ENCODE assay signal across 2 cellular contexts in genomic region chrX:132077912-132078311, GRCh38.
A peak's percentile ranks its signal among the peaks of the same experiment; 100 is the strongest.
TF ChIP-seq lines count a peak whose summit lies in the region.

No MANE protein-coding gene starts in this region.

TF ChIP-seq in H1, 55 proteins besides CTCF, POLR2A, EP300 and RAD21:
- TF ChIP-seq KDM5A (IDR thresholded peaks at IDR 0.05; ENCODE audit: low read length) (no peak), NANOG (IDR thresholded peaks at IDR 0.05; ENCODE audit: insufficient read depth, low read depth, low read length, poor library complexity, severe bottlenecking) (no peak), CEBPB (IDR thresholded peaks at IDR 0.05; ENCODE audit: low read depth, low read length) (no peak), SIN3A (conservative IDR thresholded peaks at IDR 0.05 in 1 of 2, IDR thresholded peaks at IDR 0.05 in 1 of 2; ENCODE audit: low read depth in 1 of 2, low read length in 2 of 2) (no peak), KDM4A (IDR thresholded peaks at IDR 0.05; ENCODE audit: low read depth, low read length, severe bottlenecking) (no peak), SP4 (IDR thresholded peaks at IDR 0.05; ENCODE audit: low read length) (no peak), BRCA1 (IDR thresholded peaks at IDR 0.05; ENCODE audit: low read depth, low read length) (no peak), RBBP5 (IDR thresholded peaks at IDR 0.05; ENCODE audit: borderline replicate concordance, low read depth, low read length) (no peak), JUN (IDR thresholded peaks at IDR 0.05; ENCODE audit: low read depth, low read length) (no peak), CTBP2 (IDR thresholded peaks at IDR 0.05; ENCODE audit: borderline replicate concordance, insufficient read depth, insufficient read length, low read length) (no peak), NRF1 (IDR thresholded peaks at IDR 0.05; ENCODE audit: low read depth, low read length) (no peak), RFX5 (IDR thresholded peaks at IDR 0.05; ENCODE audit: borderline replicate concordance, low read depth, low read length) (no peak), CBX8 (IDR thresholded peaks at IDR 0.05; ENCODE audit: borderline replicate concordance, low read depth, low read length) (no peak), ZNF274 (IDR thresholded peaks at IDR 0.05; ENCODE audit: borderline replicate concordance, extremely low read depth, low read length) (no peak)
- TF ChIP-seq, protein P1, sequence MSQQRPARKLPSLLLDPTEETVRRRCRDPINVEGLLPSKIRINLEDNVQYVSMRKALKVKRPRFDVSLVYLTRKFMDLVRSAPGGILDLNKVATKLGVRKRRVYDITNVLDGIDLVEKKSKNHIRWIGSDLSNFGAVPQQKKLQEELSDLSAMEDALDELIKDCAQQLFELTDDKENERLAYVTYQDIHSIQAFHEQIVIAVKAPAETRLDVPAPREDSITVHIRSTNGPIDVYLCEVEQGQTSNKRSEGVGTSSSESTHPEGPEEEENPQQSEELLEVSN (IDR thresholded peaks at IDR 0.05): no peak
- TF ChIP-seq, protein P2, sequence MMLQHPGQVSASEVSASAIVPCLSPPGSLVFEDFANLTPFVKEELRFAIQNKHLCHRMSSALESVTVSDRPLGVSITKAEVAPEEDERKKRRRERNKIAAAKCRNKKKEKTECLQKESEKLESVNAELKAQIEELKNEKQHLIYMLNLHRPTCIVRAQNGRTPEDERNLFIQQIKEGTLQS (IDR thresholded peaks at IDR 0.05; ENCODE audit: insufficient read depth, low read depth, low read length): no peak

TF ChIP-seq in HepG2, 621 proteins besides CTCF, POLR2A, EP300 and RAD21 (continues in another document):
- no peak for TF ChIP-seq ZNF18 (CRISPR knock-in tag; IDR thresholded peaks at IDR 0.05; ENCODE audit: insufficient replicate concordance)
- no peak for TF ChIP-seq ZSCAN21 (CRISPR knock-in tag; IDR thresholded peaks at IDR 0.05; ENCODE audit: borderline replicate concordance)
- TF ChIP-seq, protein P3, sequence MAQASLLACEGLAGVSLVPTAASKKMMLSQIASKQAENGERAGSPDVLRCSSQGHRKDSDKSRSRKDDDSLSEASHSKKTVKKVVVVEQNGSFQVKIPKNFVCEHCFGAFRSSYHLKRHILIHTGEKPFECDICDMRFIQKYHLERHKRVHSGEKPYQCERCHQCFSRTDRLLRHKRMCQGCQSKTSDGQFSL (CRISPR knock-in tag; IDR thresholded peaks at IDR 0.05): no peak
- TF ChIP-seq KDM1A (CRISPR knock-in tag; IDR thresholded peaks at IDR 0.05): no peak
- TF ChIP-seq, protein P4, sequence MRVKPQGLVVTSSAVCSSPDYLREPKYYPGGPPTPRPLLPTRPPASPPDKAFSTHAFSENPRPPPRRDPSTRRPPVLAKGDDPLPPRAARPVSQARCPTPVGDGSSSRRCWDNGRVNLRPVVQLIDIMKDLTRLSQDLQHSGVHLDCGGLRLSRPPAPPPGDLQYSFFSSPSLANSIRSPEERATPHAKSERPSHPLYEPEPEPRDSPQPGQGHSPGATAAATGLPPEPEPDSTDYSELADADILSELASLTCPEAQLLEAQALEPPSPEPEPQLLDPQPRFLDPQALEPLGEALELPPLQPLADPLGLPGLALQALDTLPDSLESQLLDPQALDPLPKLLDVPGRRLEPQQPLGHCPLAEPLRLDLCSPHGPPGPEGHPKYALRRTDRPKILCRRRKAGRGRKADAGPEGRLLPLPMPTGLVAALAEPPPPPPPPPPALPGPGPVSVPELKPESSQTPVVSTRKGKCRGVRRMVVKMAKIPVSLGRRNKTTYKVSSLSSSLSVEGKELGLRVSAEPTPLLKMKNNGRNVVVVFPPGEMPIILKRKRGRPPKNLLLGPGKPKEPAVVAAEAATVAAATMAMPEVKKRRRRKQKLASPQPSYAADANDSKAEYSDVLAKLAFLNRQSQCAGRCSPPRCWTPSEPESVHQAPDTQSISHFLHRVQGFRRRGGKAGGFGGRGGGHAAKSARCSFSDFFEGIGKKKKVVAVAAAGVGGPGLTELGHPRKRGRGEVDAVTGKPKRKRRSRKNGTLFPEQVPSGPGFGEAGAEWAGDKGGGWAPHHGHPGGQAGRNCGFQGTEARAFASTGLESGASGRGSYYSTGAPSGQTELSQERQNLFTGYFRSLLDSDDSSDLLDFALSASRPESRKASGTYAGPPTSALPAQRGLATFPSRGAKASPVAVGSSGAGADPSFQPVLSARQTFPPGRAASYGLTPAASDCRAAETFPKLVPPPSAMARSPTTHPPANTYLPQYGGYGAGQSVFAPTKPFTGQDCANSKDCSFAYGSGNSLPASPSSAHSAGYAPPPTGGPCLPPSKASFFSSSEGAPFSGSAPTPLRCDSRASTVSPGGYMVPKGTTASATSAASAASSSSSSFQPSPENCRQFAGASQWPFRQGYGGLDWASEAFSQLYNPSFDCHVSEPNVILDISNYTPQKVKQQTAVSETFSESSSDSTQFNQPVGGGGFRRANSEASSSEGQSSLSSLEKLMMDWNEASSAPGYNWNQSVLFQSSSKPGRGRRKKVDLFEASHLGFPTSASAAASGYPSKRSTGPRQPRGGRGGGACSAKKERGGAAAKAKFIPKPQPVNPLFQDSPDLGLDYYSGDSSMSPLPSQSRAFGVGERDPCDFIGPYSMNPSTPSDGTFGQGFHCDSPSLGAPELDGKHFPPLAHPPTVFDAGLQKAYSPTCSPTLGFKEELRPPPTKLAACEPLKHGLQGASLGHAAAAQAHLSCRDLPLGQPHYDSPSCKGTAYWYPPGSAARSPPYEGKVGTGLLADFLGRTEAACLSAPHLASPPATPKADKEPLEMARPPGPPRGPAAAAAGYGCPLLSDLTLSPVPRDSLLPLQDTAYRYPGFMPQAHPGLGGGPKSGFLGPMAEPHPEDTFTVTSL (CRISPR knock-in tag; IDR thresholded peaks at IDR 0.05; ENCODE audit: borderline replicate concordance): no peak; the same call in 1 of the 2 replicates
- no peak for TF ChIP-seq ZBTB1 (CRISPR knock-in tag; IDR thresholded peaks at IDR 0.05; ENCODE audit: borderline replicate concordance)
- TF ChIP-seq ZNF660 (CRISPR knock-in tag; IDR thresholded peaks at IDR 0.05; ENCODE audit: borderline replicate concordance, low read depth): no peak
- TF ChIP-seq, protein P5, sequence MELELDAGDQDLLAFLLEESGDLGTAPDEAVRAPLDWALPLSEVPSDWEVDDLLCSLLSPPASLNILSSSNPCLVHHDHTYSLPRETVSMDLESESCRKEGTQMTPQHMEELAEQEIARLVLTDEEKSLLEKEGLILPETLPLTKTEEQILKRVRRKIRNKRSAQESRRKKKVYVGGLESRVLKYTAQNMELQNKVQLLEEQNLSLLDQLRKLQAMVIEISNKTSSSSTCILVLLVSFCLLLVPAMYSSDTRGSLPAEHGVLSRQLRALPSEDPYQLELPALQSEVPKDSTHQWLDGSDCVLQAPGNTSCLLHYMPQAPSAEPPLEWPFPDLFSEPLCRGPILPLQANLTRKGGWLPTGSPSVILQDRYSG (CRISPR knock-in tag; IDR thresholded peaks at IDR 0.05): no peak
- TF ChIP-seq TEAD3 (CRISPR knock-in tag; optimal IDR thresholded peaks at IDR 0.05; ENCODE audit: borderline replicate concordance): peak; percentile 13
- no peak for TF ChIP-seq MAZ (IDR thresholded peaks at IDR 0.05; ENCODE audit: borderline replicate concordance, low read depth, low read length)
- no peak for TF ChIP-seq MAZ (CRISPR knock-in tag; IDR thresholded peaks at IDR 0.05; ENCODE audit: low read depth)
- TF ChIP-seq HNRNPLL (IDR thresholded peaks at IDR 0.05; ENCODE audit: low read depth, low read length, poor library complexity, severe bottlenecking): no peak
- TF ChIP-seq, protein P6, sequence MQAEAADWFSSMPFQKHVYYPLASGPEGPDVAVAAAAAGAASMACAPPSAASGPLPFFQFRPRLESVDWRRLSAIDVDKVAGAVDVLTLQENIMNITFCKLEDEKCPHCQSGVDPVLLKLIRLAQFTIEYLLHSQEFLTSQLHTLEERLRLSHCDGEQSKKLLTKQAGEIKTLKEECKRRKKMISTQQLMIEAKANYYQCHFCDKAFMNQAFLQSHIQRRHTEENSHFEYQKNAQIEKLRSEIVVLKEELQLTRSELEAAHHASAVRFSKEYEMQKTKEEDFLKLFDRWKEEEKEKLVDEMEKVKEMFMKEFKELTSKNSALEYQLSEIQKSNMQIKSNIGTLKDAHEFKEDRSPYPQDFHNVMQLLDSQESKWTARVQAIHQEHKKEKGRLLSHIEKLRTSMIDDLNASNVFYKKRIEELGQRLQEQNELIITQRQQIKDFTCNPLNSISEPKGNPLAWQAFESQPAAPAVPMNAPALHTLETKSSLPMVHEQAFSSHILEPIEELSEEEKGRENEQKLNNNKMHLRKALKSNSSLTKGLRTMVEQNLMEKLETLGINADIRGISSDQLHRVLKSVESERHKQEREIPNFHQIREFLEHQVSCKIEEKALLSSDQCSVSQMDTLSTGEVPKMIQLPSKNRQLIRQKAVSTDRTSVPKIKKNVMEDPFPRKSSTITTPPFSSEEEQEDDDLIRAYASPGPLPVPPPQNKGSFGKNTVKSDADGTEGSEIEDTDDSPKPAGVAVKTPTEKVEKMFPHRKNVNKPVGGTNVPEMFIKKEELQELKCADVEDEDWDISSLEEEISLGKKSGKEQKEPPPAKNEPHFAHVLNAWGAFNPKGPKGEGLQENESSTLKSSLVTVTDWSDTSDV (CRISPR knock-in tag; IDR thresholded peaks at IDR 0.05): no peak
- no peak for TF ChIP-seq ZNF776 (CRISPR knock-in tag; IDR thresholded peaks at IDR 0.05)
- no peak for TF ChIP-seq TBX3 (IDR thresholded peaks at IDR 0.05; ENCODE audit: borderline replicate concordance)
- TF ChIP-seq, protein P7, sequence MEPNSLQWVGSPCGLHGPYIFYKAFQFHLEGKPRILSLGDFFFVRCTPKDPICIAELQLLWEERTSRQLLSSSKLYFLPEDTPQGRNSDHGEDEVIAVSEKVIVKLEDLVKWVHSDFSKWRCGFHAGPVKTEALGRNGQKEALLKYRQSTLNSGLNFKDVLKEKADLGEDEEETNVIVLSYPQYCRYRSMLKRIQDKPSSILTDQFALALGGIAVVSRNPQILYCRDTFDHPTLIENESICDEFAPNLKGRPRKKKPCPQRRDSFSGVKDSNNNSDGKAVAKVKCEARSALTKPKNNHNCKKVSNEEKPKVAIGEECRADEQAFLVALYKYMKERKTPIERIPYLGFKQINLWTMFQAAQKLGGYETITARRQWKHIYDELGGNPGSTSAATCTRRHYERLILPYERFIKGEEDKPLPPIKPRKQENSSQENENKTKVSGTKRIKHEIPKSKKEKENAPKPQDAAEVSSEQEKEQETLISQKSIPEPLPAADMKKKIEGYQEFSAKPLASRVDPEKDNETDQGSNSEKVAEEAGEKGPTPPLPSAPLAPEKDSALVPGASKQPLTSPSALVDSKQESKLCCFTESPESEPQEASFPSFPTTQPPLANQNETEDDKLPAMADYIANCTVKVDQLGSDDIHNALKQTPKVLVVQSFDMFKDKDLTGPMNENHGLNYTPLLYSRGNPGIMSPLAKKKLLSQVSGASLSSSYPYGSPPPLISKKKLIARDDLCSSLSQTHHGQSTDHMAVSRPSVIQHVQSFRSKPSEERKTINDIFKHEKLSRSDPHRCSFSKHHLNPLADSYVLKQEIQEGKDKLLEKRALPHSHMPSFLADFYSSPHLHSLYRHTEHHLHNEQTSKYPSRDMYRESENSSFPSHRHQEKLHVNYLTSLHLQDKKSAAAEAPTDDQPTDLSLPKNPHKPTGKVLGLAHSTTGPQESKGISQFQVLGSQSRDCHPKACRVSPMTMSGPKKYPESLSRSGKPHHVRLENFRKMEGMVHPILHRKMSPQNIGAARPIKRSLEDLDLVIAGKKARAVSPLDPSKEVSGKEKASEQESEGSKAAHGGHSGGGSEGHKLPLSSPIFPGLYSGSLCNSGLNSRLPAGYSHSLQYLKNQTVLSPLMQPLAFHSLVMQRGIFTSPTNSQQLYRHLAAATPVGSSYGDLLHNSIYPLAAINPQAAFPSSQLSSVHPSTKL (CRISPR knock-in tag; IDR thresholded peaks at IDR 0.05): peak; percentile 30; the same call in 1 of the 2 replicates
- no peak for TF ChIP-seq MIXL1 (CRISPR knock-in tag; IDR thresholded peaks at IDR 0.05)
- no peak for TF ChIP-seq TIGD3 (CRISPR knock-in tag; IDR thresholded peaks at IDR 0.05; ENCODE audit: borderline replicate concordance)
- TF ChIP-seq ZNF101 (CRISPR knock-in tag; IDR thresholded peaks at IDR 0.05; ENCODE audit: borderline replicate concordance, low read depth): no peak
- no peak for TF ChIP-seq ZNF224 (CRISPR knock-in tag; IDR thresholded peaks at IDR 0.05)
- no peak for TF ChIP-seq DPF2 (CRISPR knock-in tag; IDR thresholded peaks at IDR 0.05; ENCODE audit: borderline replicate concordance, low read depth)
- no peak for TF ChIP-seq ZNF441 (CRISPR knock-in tag; IDR thresholded peaks at IDR 0.05; ENCODE audit: borderline replicate concordance)
- TF ChIP-seq TAF1 (CRISPR knock-in tag; IDR thresholded peaks at IDR 0.05): no peak
- no peak for TF ChIP-seq ZNF879 (CRISPR knock-in tag; IDR thresholded peaks at IDR 0.05)
- TF ChIP-seq FOXP1 (IDR thresholded peaks at IDR 0.05): no peak
- peak; percentile 49 for TF ChIP-seq FOXP1 (CRISPR knock-in tag; IDR thresholded peaks at IDR 0.05)
- no peak for TF ChIP-seq ZNF546 (CRISPR knock-in tag; conservative IDR thresholded peaks at IDR 0.05)
- TF ChIP-seq PREB (CRISPR knock-in tag; IDR thresholded peaks at IDR 0.05): no peak
- no peak for TF ChIP-seq ZNF790 (CRISPR knock-in tag; IDR thresholded peaks at IDR 0.05; ENCODE audit: borderline replicate concordance)
- no peak for TF ChIP-seq SPEN (CRISPR knock-in tag; IDR thresholded peaks at IDR 0.05; ENCODE audit: low read depth)
